12 cellular contexts compared by ENCODE assay signal in the genomic region with DNA sequence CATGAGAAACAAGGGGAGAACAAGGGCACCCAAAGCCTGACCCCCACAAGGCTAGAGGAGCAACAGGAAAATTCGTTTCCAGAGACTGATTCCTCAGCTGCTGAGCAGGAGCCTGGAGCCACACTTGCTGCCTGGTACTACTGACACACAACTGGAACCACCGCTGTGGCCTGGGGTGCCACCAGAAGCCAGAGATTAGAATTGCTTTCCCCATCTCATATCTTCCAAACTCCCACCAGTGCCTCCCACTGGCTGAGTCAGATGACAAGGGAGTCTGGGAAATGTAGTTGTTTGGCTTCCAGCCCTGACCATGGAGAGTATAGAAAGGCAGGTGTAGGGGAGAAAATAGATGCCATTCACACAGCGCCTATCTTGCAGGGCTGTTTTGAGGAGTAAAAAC. TPM values are rescaled to one million over a fixed set of nuclear protein-coding genes. Genes with fewer than 3 reads are reported as not detected.
DNase-seq lines count a peak whose midpoint lies in the region; ATAC-seq and TF ChIP-seq lines count a peak whose summit lies in the region.
"Had no signal": no experiment of that assay in that cellular context is flagged by ENCODE, and none has a peak within 500 bp of the region (broad histone marks: within the 10 kb centered on the region; RNA-seq: fewer than 3 reads in every experiment).

No MANE protein-coding gene starts in this region.

- no peak for TF ChIP-seq POLR2A in esophagus squamous epithelium (IDR thresholded peaks at IDR 0.05)

- H3K4me1 ChIP-seq in esophagus squamous epithelium: peaks cover 4 to 19% (median 8%) of the 10 kb centered on the region in 3 donors

- POLR2A ChIA-PET in CD4-positive, alpha-beta T cell (lab: Charles Lee): no interaction called here

- no peaks in the 10 kb centered on the region for H3K27me3 ChIP-seq in CD4-positive, alpha-beta T cell (ENCODE audit: control insufficient read depth, insufficient read depth, low read length)
- no peaks in the 10 kb centered on the region for H3K27me3 ChIP-seq in esophagus squamous epithelium
- H3K27me3 ChIP-seq: sigmoid colon had no signal

- H3K4me3 ChIP-seq in esophagus squamous epithelium: no peak overlapping the region
- H3K4me3 ChIP-seq: sigmoid colon had no signal

- peaks cover 12% of the 10 kb centered on the region for H3K36me3 Mint-ChIP-seq in CD4-positive, alpha-beta T cell (ENCODE audit: low read depth)
- peaks cover 19% of the 10 kb centered on the region for H3K36me3 Mint-ChIP-seq in nephron progenitor cell (ENCODE audit: low read depth)

- intact Hi-C loops in CD4-positive, alpha-beta T cell (cut with DNase I, micrococcal nuclease): loop anchor here in 1 of 2 experiments (10.0 kb wide), 1 partner anchor 107 kb away; no protein-coding TSS in a partner anchor
- intact Hi-C loops in esophagus squamous epithelium (cut with DNase I): loop anchor here (10.0 kb wide), 1 partner anchor 93 kb away; the partner anchor contains the start of gene DHRS7B

- TF ChIP-seq CTCF in CD4-positive, alpha-beta T cell (IDR thresholded peaks at IDR 0.05): no peak
- TF ChIP-seq CTCF in nephron progenitor cell (IDR thresholded peaks at IDR 0.05) (no peak), esophagus squamous epithelium (IDR thresholded peaks at IDR 0.05) (no peak)

- ATAC-seq in CD4-positive, alpha-beta T cell (ENCODE audit: poor library complexity): no peak

- no peak overlapping the region for H3K27ac Mint-ChIP-seq in CD4-positive, alpha-beta T cell
- H3K27ac Mint-ChIP-seq in nephron progenitor cell: no peak overlapping the region
- H3K27ac Mint-ChIP-seq: memory B cell had no signal

- DNase-seq in CD4-positive, alpha-beta T cell: no peak
- DNase-seq in HT1080 (ENCODE audit: low read depth): peak; percentile 39
- DNase-seq in activated CD4-positive, alpha-beta T cell treated with anti-CD3 and anti-CD28 coated beads, Interleukin-2, amount 50 U/mL, for 4 hours: peak; percentile 12 to 20
- DNase-seq in myocyte (ENCODE audit: low read depth): peak; percentile 59
- DNase-seq in NCI-H510A (lab: John Stamatoyannopoulos, UW): no peak
- no peak for DNase-seq in nephron progenitor cell
- no peak for DNase-seq in NCI-H1417 (lab: John Stamatoyannopoulos, UW)
- DNase-seq in esophagus squamous epithelium (lab: John Stamatoyannopoulos, UW): no peak
- DNase-seq: activated CD4-positive, CD25-positive, alpha-beta regulatory T cell treated with anti-CD3 and anti-CD28 coated beads, Interleukin-2, amount 50 U/mL, for 72 hours; NCI-H1105; sigmoid colon had no signal

- H3K27me3 Mint-ChIP-seq in CD4-positive, alpha-beta T cell: no peaks in the 10 kb centered on the region
- peaks cover under 1% of the 10 kb centered on the region for H3K27me3 Mint-ChIP-seq in nephron progenitor cell (ENCODE audit: low read depth, poor library complexity)
- H3K27me3 Mint-ChIP-seq: memory B cell had no signal

- no peaks in the 10 kb centered on the region for H3K9me3 Mint-ChIP-seq in CD4-positive, alpha-beta T cell
- peaks cover 4% of the 10 kb centered on the region for H3K9me3 Mint-ChIP-seq in nephron progenitor cell
- H3K9me3 Mint-ChIP-seq: memory B cell had no signal

- peaks cover 43% of the 10 kb centered on the region for H3K4me1 Mint-ChIP-seq in CD4-positive, alpha-beta T cell (ENCODE audit: low read depth)
- peaks cover 25% of the 10 kb centered on the region for H3K4me1 Mint-ChIP-seq in nephron progenitor cell

- CTCF ChIA-PET in CD4-positive, alpha-beta T cell (lab: Charles Lee): no interaction called here

- H3K9me3 ChIP-seq in CD4-positive, alpha-beta T cell (ENCODE audit: control insufficient read depth, low read length): no peaks in the 10 kb centered on the region
- H3K9me3 ChIP-seq in esophagus squamous epithelium: no peaks in the 10 kb centered on the region
- H3K9me3 ChIP-seq: sigmoid colon had no signal

- H3K36me3 ChIP-seq in esophagus squamous epithelium: peaks cover 0 to 28% (median 0%) of the 10 kb centered on the region in 3 donors

- 75 to 84% methylated on average over 2 to 3 of the region's 3 CpGs for WGBS in esophagus squamous epithelium, 2 donors

- peak overlapping the region; percentile 45 for H3K4me3 Mint-ChIP-seq in CD4-positive, alpha-beta T cell
- no peak overlapping the region for H3K4me3 Mint-ChIP-seq in nephron progenitor cell
- H3K4me3 Mint-ChIP-seq: memory B cell had no signal

- H3K27ac ChIP-seq in CD4-positive, alpha-beta T cell (ENCODE audit: low read depth, low read length): no peak overlapping the region
- no peak overlapping the region for H3K27ac ChIP-seq in esophagus squamous epithelium
- H3K27ac ChIP-seq: sigmoid colon had no signal

RNA-seq across cellular contexts. Expression of gene TMEM11, which starts 4.1 kb away (rescaled TPM):
- total RNA-seq in CD4-positive, alpha-beta T cell: 10 to 100 TPM; 17.8 to 19.2 TPM
- total RNA-seq in HT1080 (2014; rRNA removed; shearing (Covaris generic)): 38.3 and 52.3 TPM in 2 replicates
- polyA plus RNA-seq in HT1080 (2015; cell fraction: cytosol; rRNA removed): 31.3 and 35.4 TPM in 2 replicates
- polyA plus RNA-seq in HT1080 (2015; cell fraction: nucleus; rRNA removed): 16.4 and 16.8 TPM in 2 replicates
- 26.3 and 44.3 TPM in 2 replicates for total RNA-seq in myocyte
- 38.5 TPM for polyA plus RNA-seq in myocyte (2012)
- total RNA-seq in esophagus squamous epithelium: 10 to 100 TPM; 17.8 to 29.0 (median 20.2) TPM

RNA-seq across cellular contexts. Expression of gene NATD1, which starts 35.1 kb away (rescaled TPM):
- 1 to 10 TPM; 5.9 to 6.1 TPM for total RNA-seq in CD4-positive, alpha-beta T cell
- total RNA-seq in HT1080 (2014; rRNA removed; shearing (Covaris generic)): 0.47 and 0.88 TPM in 2 replicates
- polyA plus RNA-seq in HT1080 (2015; cell fraction: cytosol; rRNA removed): 2.5 and 3.5 TPM in 2 replicates
- 2.9 and 3.1 TPM in 2 replicates for polyA plus RNA-seq in HT1080 (2015; cell fraction: nucleus; rRNA removed)
- total RNA-seq in myocyte (24.9 and 25.8 TPM in 2 replicates), esophagus squamous epithelium (1 to 10 TPM; 2.4 to 5.1 (median 3.2) TPM)
- 17.7 TPM for polyA plus RNA-seq in myocyte (2012)

Comparison
In these comparisons a context has a peak if more than half of its experiments do, and no peak if none do; other contexts are left out.
1. DNase-seq: peak in HT1080 (single experiment), activated CD4-positive, alpha-beta T cell treated with anti-CD3 and anti-CD28 coated beads, Interleukin-2, amount 50 U/mL, for 4 hours (2 of 2) and myocyte (single experiment); none in CD4-positive, alpha-beta T cell (0 of 10), NCI-H510A (single experiment), nephron progenitor cell (single experiment), NCI-H1417 (0 of 3) and esophagus squamous epithelium (single experiment).